ENCODE assay signal across 8 cellular contexts in the genomic region with DNA sequence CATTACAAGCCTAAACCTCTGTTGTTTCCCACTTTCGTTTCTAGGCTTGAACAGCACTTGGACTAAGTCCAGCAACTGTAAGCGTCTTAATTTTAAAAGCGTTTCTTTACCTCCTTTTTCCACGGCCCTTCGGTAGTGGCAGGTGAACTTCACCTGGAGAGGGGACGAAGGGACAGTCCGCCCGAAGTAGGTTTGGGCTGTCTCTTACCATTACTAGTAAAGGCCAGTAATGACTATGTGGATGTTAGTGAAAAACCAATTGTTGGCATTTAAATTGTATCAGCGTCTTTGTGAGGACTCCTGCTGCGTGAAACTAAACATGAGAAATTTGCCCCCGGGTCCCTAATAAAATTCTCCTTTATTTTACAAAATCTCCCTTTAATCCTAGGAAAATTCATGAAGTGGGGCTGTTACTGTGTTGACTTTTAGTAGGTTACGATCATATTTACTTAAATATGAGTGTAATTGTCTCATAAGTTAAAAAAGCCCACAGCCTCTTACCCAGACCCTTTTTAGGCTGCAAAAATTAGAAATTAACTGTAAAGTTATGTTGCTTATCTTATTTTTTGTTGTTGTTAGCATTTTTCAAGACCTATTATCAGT. TPM values are rescaled to one million over a fixed set of nuclear protein-coding genes. Genes with fewer than 3 reads are reported as not detected.
DNase-seq lines count a peak whose midpoint lies in the region; ATAC-seq, FAIRE-seq and TF ChIP-seq lines count a peak whose summit lies in the region.

No MANE protein-coding gene starts in this region.

- WGBS in liver: under 1% methylated on average over 12 of the region's 12 CpGs

- peaks cover 7% of the 10 kb centered on the region; the same call in 1 of the 2 replicates for H3K79me2 ChIP-seq in KMS-11 (ENCODE audit: insufficient read depth, low read depth)

- no peaks in the 10 kb centered on the region for H4K20me1 ChIP-seq in KMS-11 (ENCODE audit: insufficient read depth)

- H3K9ac ChIP-seq in ES-I3 (ENCODE audit: low read depth, low read length) (peak overlapping the region; percentile 96), KMS-11 (peak overlapping the region; percentile 85), liver (ENCODE audit: low read depth in 1 of 2, low read length in 2 of 2) (peak overlapping the region; percentile 100)

- FAIRE-seq in bronchial epithelial cell (lab: Jason Lieb, UNC) (no peak), D721Med (lab: Jason Lieb, UNC) (no peak)

- ATAC-seq in GM19455 (IDR thresholded peaks at IDR 0.05; ENCODE audit: unreplicated experiment) (no peak), GM18858 (IDR thresholded peaks at IDR 0.05; ENCODE audit: unreplicated experiment) (no peak)

- H3K4me2 ChIP-seq in KMS-11: peak overlapping the region; percentile 82

- H3K36me3 ChIP-seq in ES-I3 (ENCODE audit: insufficient read depth, low read length) (0 out of 2 replicates have a peak, but pooled peaks cover 6% of the 10 kb centered on the region), KMS-11 (ENCODE audit: insufficient read depth) (no peaks in the 10 kb centered on the region), bronchial epithelial cell (ENCODE audit: control insufficient read depth, insufficient read depth, low read length) (peaks cover 1% of the 10 kb centered on the region), liver (ENCODE audit: control insufficient read depth in 4 of 4, insufficient read depth in 3 of 4, low read depth in 1 of 4, low read length in 3 of 4) (no peaks in the 10 kb centered on the region), tibial artery (no peaks in the 10 kb centered on the region)

- intact Hi-C loops in tibial artery (cut with DNase I; ENCODE audit: low total_unique reads): loop anchor here (2.0 to 10.0 kb wide), 2 partner anchors 71 to 107 kb away; partner anchors contain the start of gene RB1

- H3K27ac ChIP-seq in KMS-11 (peak overlapping the region; percentile 74), liver (ENCODE audit: low read depth in 1 of 2, low read length in 2 of 2) (peak overlapping the region; percentile 98 to 99), tibial artery (peak overlapping the region; percentile 94 to 99)

- no peaks in the 10 kb centered on the region for H3K9me3 ChIP-seq in ES-I3 (ENCODE audit: control insufficient read depth, insufficient read depth, low read length)
- no peaks in the 10 kb centered on the region for H3K9me3 ChIP-seq in liver (ENCODE audit: control insufficient read depth in 4 of 4, low read length in 3 of 4)
- no peaks in the 10 kb centered on the region for H3K9me3 ChIP-seq in tibial artery

- no peak for TF ChIP-seq RAD21 in liver (IDR thresholded peaks at IDR 0.05)

- H3K4me3 ChIP-seq in KMS-11 (IDR thresholded peaks at IDR 0.05; ENCODE audit: insufficient read depth, low read depth, low read length) (no peak overlapping the region), bronchial epithelial cell (ENCODE audit: low read depth, low read length) (peak overlapping the region; percentile 79), liver (ENCODE audit: low read depth in 1 of 3, low read length in 3 of 3) (peak overlapping the region; percentile 82 to 98 (median 94)), tibial artery (peak overlapping the region; percentile 78 to 91)

- peaks cover 27% of the 10 kb centered on the region for H3K4me1 ChIP-seq in ES-I3 (ENCODE audit: insufficient read depth, low read length)
- H3K4me1 ChIP-seq in KMS-11 (ENCODE audit: low read depth, poor library complexity, severe bottlenecking): peaks cover 29% of the 10 kb centered on the region
- H3K4me1 ChIP-seq in liver (ENCODE audit: control insufficient read depth in 4 of 4, insufficient read depth in 4 of 4, low read length in 3 of 4): peaks cover 5 to 40% (median 29%) of the 10 kb centered on the region in 4 donors
- peaks cover 0 to 51% (median 31%) of the 10 kb centered on the region in 4 donors for H3K4me1 ChIP-seq in tibial artery

- H2AFZ ChIP-seq in KMS-11 (ENCODE audit: low read depth): peak overlapping the region; percentile 61; the same call in 1 of the 2 replicates

- TF ChIP-seq CTCF in KMS-11 (conservative IDR thresholded peaks at IDR 0.05; ENCODE audit: low read depth, low read length) (no peak), bronchial epithelial cell (IDR thresholded peaks at IDR 0.05; ENCODE audit: insufficient read depth, low read length, severe bottlenecking) (no peak), liver (IDR thresholded peaks at IDR 0.05; ENCODE audit: low read depth, low read length, missing input control) (no peak), tibial artery (IDR thresholded peaks at IDR 0.05) (no peak), D721Med (IDR thresholded peaks at IDR 0.05; ENCODE audit: insufficient read depth, missing control alignments) (no peak)

- DNase-seq in bronchial epithelial cell (ENCODE audit: low read depth) (peak; percentile 42), tibial artery (no peak), D721Med (ENCODE audit: insufficient read length, low spot score) (no peak)

- no peaks in the 10 kb centered on the region for H3K27me3 ChIP-seq in KMS-11 (ENCODE audit: insufficient read depth, low read depth)
- H3K27me3 ChIP-seq in bronchial epithelial cell (ENCODE audit: control insufficient read depth, insufficient read depth, low read length): no peaks in the 10 kb centered on the region
- no peaks in the 10 kb centered on the region for H3K27me3 ChIP-seq in liver (ENCODE audit: control insufficient read depth in 4 of 4, insufficient read depth in 4 of 4, low read length in 3 of 4)
- H3K27me3 ChIP-seq in tibial artery: no peaks in the 10 kb centered on the region

TF ChIP-seq in liver, 16 proteins besides CTCF, POLR2A, EP300 and RAD21:
- TF ChIP-seq YY1 (IDR thresholded peaks at IDR 0.05) (peak; percentile 65), JUND (IDR thresholded peaks at IDR 0.05) (no peak), REST (IDR thresholded peaks at IDR 0.05) (no peak), NR2F2 (IDR thresholded peaks at IDR 0.05) (no peak)

RNA-seq across cellular contexts. Expression of gene ITM2B, which starts 1.0 kb away (rescaled TPM):
- total RNA-seq in bronchial epithelial cell: 57.4 and 132 TPM in 2 replicates
- 100 to 1,000 TPM; 114 to 167 TPM for total RNA-seq in liver
- polyA plus RNA-seq in liver: 100 to 1,000 TPM; 237 to 379 TPM
